Comparison of ENCODE assay signal across 20 cellular contexts in the genomic region with DNA sequence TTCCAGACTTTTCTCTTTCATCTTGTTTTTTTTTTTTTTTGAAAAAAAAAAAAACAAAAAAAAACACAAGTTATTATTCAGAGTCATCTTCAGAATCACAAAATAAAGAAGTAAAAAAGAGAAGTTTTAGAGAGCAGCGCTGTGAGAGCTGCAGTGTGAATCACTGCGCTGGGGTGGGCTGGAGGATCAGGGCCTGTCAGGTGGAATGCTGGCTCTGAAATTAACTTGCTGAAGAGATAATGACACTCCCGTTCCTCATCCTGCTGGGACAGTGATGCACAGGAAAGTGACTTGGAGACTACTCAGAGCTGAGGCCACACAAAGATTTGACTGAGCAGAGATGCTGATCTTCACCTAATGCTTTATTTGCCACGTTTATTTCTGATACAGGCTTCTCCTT. TPM values are rescaled to one million over a fixed set of nuclear protein-coding genes. Genes with fewer than 3 reads are reported as not detected.
DNase-seq lines count a peak whose midpoint lies in the region; ATAC-seq and TF ChIP-seq lines count a peak whose summit lies in the region.
"Had no signal": no experiment of that assay in that cellular context is flagged by ENCODE, and none has a peak within 500 bp of the region (broad histone marks: within the 10 kb centered on the region; RNA-seq: fewer than 3 reads in every experiment).

No MANE protein-coding gene starts in this region.

- dilution Hi-C loops in IMR-90 (cut with HindIII; ENCODE audit: low sequenced_read_pairs, unreplicated experiment): no loop called here

- no peak overlapping the region for H4K8ac ChIP-seq in IMR-90 (ENCODE audit: low read depth in 2 of 2, low read length in 2 of 2)

- TF ChIP-seq POLR2A in IMR-90 (IDR thresholded peaks at IDR 0.05; ENCODE audit: low read depth, low read length): no peak
- TF ChIP-seq POLR2A in spleen (IDR thresholded peaks at IDR 0.05): no peak

- POLR2A ChIA-PET in IMR-90 (lab: Charles Lee; ENCODE audit: unreplicated experiment): no interaction called here

- H2BK5ac ChIP-seq in IMR-90 (ENCODE audit: low read depth, low read length, poor library complexity, severe bottlenecking): no peak overlapping the region

- peaks cover 5% of the 10 kb centered on the region; the same call in 1 of the 2 replicates for H3K9me1 ChIP-seq in IMR-90 (ENCODE audit: insufficient read depth, low read length)

- H3K27ac ChIP-seq in IMR-90 (ENCODE audit: insufficient read depth, low read length) (no peak overlapping the region), caudate nucleus (ENCODE audit: low read depth, low read length) (peak overlapping the region; percentile 16), spleen (peak overlapping the region in 5 of 8 donors; percentile 22 to 87 (median 43))
- H3K27ac ChIP-seq: A549, BLaER1, RWPE1 had no signal

- in situ Hi-C loops in IMR-90 (cut with MboI; ENCODE audit: low sequenced_read_pairs): no loop called here

- no peak overlapping the region for H4K91ac ChIP-seq in IMR-90 (ENCODE audit: insufficient read depth, low read depth, low read length)

- H3K9ac ChIP-seq in IMR-90 (ENCODE audit: low read depth, low read length): no peak overlapping the region
- H3K9ac ChIP-seq: BLaER1 had no signal

- DNase-seq in A172 (ENCODE audit: low spot score) (peak; percentile 26), IMR-90 (no peak), caudate nucleus (lab: John Stamatoyannopoulos, UW) (peak in 22 of 61 donors; percentile 10 to 76 (median 30)), spleen (no peak), NCI-H2081 treated with DMSO at 0.1 percent for 48 hours (lab: John Stamatoyannopoulos, UW) (no peak), activated T-cell treated with anti-CD3 and anti-CD28 coated beads for 4 hours (no peak), hepatic stellate cell (ENCODE audit: low spot score) (no peak)
- DNase-seq: CD8-positive, alpha-beta memory T cell; DMS79; KG1; NCI-H1417 treated with DMSO at 0.1 percent for 48 hours; NCI-H1930; NCI-H2171 treated with DMSO at 0.1 percent for 48 hours; NCI-H748 treated with DMSO at 0.1 percent for 48 hours; NK-92 treated with Interleukin-12 subunit alpha and Interleukin-12 subunit beta, amount 100 ng/mL, for 24 hours; PC-3 had no signal

- H2AK5ac ChIP-seq in IMR-90 (ENCODE audit: low read depth, low read length): no peak overlapping the region

- no peak overlapping the region for H2AK9ac ChIP-seq in IMR-90 (replicated peaks; ENCODE audit: low read depth, low read length, poor library complexity)

- H2BK120ac ChIP-seq in IMR-90 (ENCODE audit: low read depth, low read length): no peak overlapping the region

- no peak overlapping the region for H4K5ac ChIP-seq in IMR-90 (ENCODE audit: low read depth, low read length)

- CTCF ChIA-PET in IMR-90 (lab: Yijun Ruan, JAX): no interaction called here

- no peaks in the 10 kb centered on the region for H3K27me3 ChIP-seq in IMR-90 (ENCODE audit: control insufficient read depth, insufficient read depth, low read length)
- no peaks in the 10 kb centered on the region for H3K27me3 ChIP-seq in spleen (replicated peaks in 1 of 7)
- H3K27me3 ChIP-seq: BLaER1 had no signal

- no peak overlapping the region for H3K23ac ChIP-seq in IMR-90 (ENCODE audit: low read depth, low read length)

- intact Hi-C loops in IMR-90 (cut with micrococcal nuclease) (no loop called here), spleen (cut with DNase I; ENCODE audit: low total_unique reads) (no loop called here)

- TF ChIP-seq RAD21 in IMR-90 (IDR thresholded peaks at IDR 0.05; ENCODE audit: low read length): no peak

- BruUV-seq in IMR-90 (replicated peaks; lab: Mats Ljungman, UMichigan): no TSS peak

- no peak overlapping the region for H3K56ac ChIP-seq in IMR-90 (ENCODE audit: extremely low read depth, insufficient read depth, low read length)

- H3K36me3 ChIP-seq in IMR-90 (ENCODE audit: control insufficient read depth, insufficient read depth, low read length): no peaks in the 10 kb centered on the region
- no peaks in the 10 kb centered on the region for H3K36me3 ChIP-seq in spleen
- H3K36me3 ChIP-seq: BLaER1 had no signal

- H3K79me1 ChIP-seq in IMR-90 (ENCODE audit: low read depth in 1 of 2, low read length in 2 of 2): no peaks in the 10 kb centered on the region

- H2BK15ac ChIP-seq in IMR-90 (ENCODE audit: low read depth, low read length): 0 out of 3 replicates have a peak overlapping the region, but pooled peaks have one; percentile 36

- no peak overlapping the region for H3K4ac ChIP-seq in IMR-90 (ENCODE audit: low read depth, low read length)

- H3K4me2 ChIP-seq in IMR-90 (ENCODE audit: low read depth, low read length): no peak overlapping the region
- H3K4me2 ChIP-seq: A549, BLaER1 had no signal

- H4K20me1 ChIP-seq in IMR-90 (ENCODE audit: insufficient read depth, low read length): no peaks in the 10 kb centered on the region
- H4K20me1 ChIP-seq: BLaER1 had no signal

- H3K4me3 ChIP-seq in IMR-90 (ENCODE audit: insufficient read depth, low read depth, low read length) (no peak overlapping the region), spleen (no peak overlapping the region)
- H3K4me3 ChIP-seq: A549, BLaER1 had no signal

- WGBS in IMR-90 (ENCODE audit: extremely low coverage in 2 of 2, insufficient read length in 1 of 2), 2 experiments: 70% methylated on average over 2 of the region's 4 CpGs; no CpG with 5 or more reads in 1 of the 2 experiments
- WGBS in spleen, 5 donors: 61 to 79% (median 70%) methylated on average over 4 of the region's 4 CpGs

- H2AFZ ChIP-seq in IMR-90 (replicated peaks; ENCODE audit: low read length, poor library complexity): no peak overlapping the region

- H2BK20ac ChIP-seq in IMR-90 (ENCODE audit: low read depth, low read length): no peak overlapping the region

- H3K4me1 ChIP-seq in IMR-90 (ENCODE audit: control insufficient read depth, insufficient read depth, low read length): peaks cover 9% of the 10 kb centered on the region
- H3K4me1 ChIP-seq in spleen: peaks cover 0 to 37% (median 0%) of the 10 kb centered on the region in 6 donors

- no peak overlapping the region for H3K18ac ChIP-seq in IMR-90 (ENCODE audit: low read depth, low read length)

- no peak for ATAC-seq in IMR-90 (ENCODE audit: low read depth)
- ATAC-seq: A549, PC-3 had no signal

- H3K9me3 ChIP-seq in IMR-90 (ENCODE audit: control insufficient read depth, insufficient read depth, low read length): no peaks in the 10 kb centered on the region
- no peaks in the 10 kb centered on the region for H3K9me3 ChIP-seq in spleen
- H3K9me3 ChIP-seq: A549, BLaER1 had no signal

- no peak overlapping the region for H3K14ac ChIP-seq in IMR-90 (replicated peaks; ENCODE audit: low read depth, low read length)

- TF ChIP-seq CTCF in IMR-90 (conservative IDR thresholded peaks at IDR 0.05; ENCODE audit: low read depth, low read length) (no peak), spleen (IDR thresholded peaks at IDR 0.05 in 8 of 11, conservative IDR thresholded peaks at IDR 0.05 in 3 of 11) (no peak)

TF ChIP-seq in IMR-90, 13 proteins besides CTCF, POLR2A, EP300 and RAD21:
- TF ChIP-seq, protein P1, sequence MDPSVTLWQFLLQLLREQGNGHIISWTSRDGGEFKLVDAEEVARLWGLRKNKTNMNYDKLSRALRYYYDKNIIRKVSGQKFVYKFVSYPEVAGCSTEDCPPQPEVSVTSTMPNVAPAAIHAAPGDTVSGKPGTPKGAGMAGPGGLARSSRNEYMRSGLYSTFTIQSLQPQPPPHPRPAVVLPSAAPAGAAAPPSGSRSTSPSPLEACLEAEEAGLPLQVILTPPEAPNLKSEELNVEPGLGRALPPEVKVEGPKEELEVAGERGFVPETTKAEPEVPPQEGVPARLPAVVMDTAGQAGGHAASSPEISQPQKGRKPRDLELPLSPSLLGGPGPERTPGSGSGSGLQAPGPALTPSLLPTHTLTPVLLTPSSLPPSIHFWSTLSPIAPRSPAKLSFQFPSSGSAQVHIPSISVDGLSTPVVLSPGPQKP (IDR thresholded peaks at IDR 0.05; ENCODE audit: borderline replicate concordance, low read depth, low read length): no peak
- no peak for TF ChIP-seq MAZ (IDR thresholded peaks at IDR 0.05; ENCODE audit: borderline replicate concordance, low read depth, low read length)

RNA-seq across cellular contexts. Expression of a gene that starts 42.7 kb away (rescaled TPM):
- total RNA-seq in A172 (2014; rRNA removed; shearing (Covaris generic)): not detected in 2 replicates
- total RNA-seq in IMR-90 (2012; rRNA removed): not detected in 2 replicates
- polyA plus RNA-seq in IMR-90 (2012; rRNA removed): not detected in 2 replicates
- polyA plus RNA-seq in IMR-90 (2012; cell fraction: cytosol; rRNA removed): 0.03 TPM in 1 of 2 replicates, not detected in the other
- 0.10 TPM in 1 of 2 replicates, not detected in the other for polyA plus RNA-seq in IMR-90 (2012; cell fraction: nucleus; rRNA removed; ENCODE audit: low replicate concordance)
- total RNA-seq in spleen: not detected
- not detected for polyA plus RNA-seq in spleen
- total RNA-seq: CD8-positive, alpha-beta memory T cell; NCI-H460; PC-3 had no signal
- polyA plus RNA-seq: A549; CD8-positive, alpha-beta memory T cell had no signal
